In genomic region chr11:47530721-47531120, GRCh38 we compare ENCODE assay signal across 10 cellular contexts. TPM values are rescaled to one million over a fixed set of nuclear protein-coding genes. Genes with fewer than 3 reads are reported as not detected.
DNase-seq lines count a peak whose midpoint lies in the region; ATAC-seq and TF ChIP-seq lines count a peak whose summit lies in the region.
"Not testable (repeated sequence)": the region's sequence is repeated elsewhere in the genome, so short reads cannot be mapped to it uniquely, and the experiment has no call there.
"Had no signal": no experiment of that assay in that cellular context is flagged by ENCODE, and none has a peak within 500 bp of the region (broad histone marks: within the 10 kb centered on the region; RNA-seq: fewer than 3 reads in every experiment).

No MANE protein-coding gene starts in this region.

- H3K4me3 ChIP-seq in CD8-positive, alpha-beta T cell (ENCODE audit: low read depth, low read length), result not testable (repeated sequence)

- CTCF ChIA-PET in CD8-positive, alpha-beta T cell (lab: Charles Lee), result interaction anchor here (0.9 kb wide), 1 partner anchor 67 kb away, joined by 3 read pairs; no protein-coding TSS in a partner anchor
- CTCF ChIA-PET in activated naive CD4-positive, alpha-beta T cell treated with anti-CD3 and anti-CD28 coated beads for 36 hours (lab: Charles Lee), result interaction anchor here (0.7 to 1.5 kb wide), 2 partner anchors 14 to 21 kb away, joined by 3 to 10 read pairs; no protein-coding TSS in a partner anchor

- intact Hi-C loops in CD8-positive, alpha-beta T cell (cut with DNase I, micrococcal nuclease); activated naive CD4-positive, alpha-beta T cell treated with anti-CD3 and anti-CD28 coated beads for 36 hours (cut with micrococcal nuclease); natural killer cell (cut with micrococcal nuclease): not testable (repeated sequence)

- not testable (repeated sequence) for ATAC-seq in CD8-positive, alpha-beta T cell; T-helper 17 cell; natural killer cell

- not testable (repeated sequence) for H3K27me3 Mint-ChIP-seq in CD8-positive, alpha-beta T cell (ENCODE audit: low read depth); T-helper 17 cell; activated naive CD4-positive, alpha-beta T cell treated with anti-CD3 and anti-CD28 coated beads for 36 hours (ENCODE audit: low read depth); chondrocyte (ENCODE audit: low read depth); glutamatergic neuron (ENCODE audit: unreplicated experiment); natural killer cell (ENCODE audit: low read depth in 2 of 2); progenitor cell of endocrine pancreas

- H3K27ac Mint-ChIP-seq in CD8-positive, alpha-beta T cell, result peak overlapping the region; percentile 64
- H3K27ac Mint-ChIP-seq in T-helper 17 cell (peak overlapping the region; percentile 86), chondrocyte (ENCODE audit: unreplicated experiment) (peak overlapping the region; percentile 96), glutamatergic neuron (ENCODE audit: unreplicated experiment) (peak overlapping the region; percentile 80), natural killer cell (peak overlapping the region; percentile 63 to 72), progenitor cell of endocrine pancreas (peak overlapping the region; percentile 56)
- H3K27ac Mint-ChIP-seq in activated naive CD4-positive, alpha-beta T cell treated with anti-CD3 and anti-CD28 coated beads for 36 hours, result peak overlapping the region; percentile 44

- not testable (repeated sequence) for DNase-seq in CD8-positive, alpha-beta T cell; T-helper 17 cell; activated naive CD4-positive, alpha-beta T cell treated with anti-CD3 and anti-CD28 coated beads for 36 hours; chondrocyte (ENCODE audit: low spot score); glutamatergic neuron; natural killer cell; progenitor cell of endocrine pancreas (ENCODE audit: low spot score, unreplicated experiment)

- POLR2A ChIA-PET in CD8-positive, alpha-beta T cell (lab: Charles Lee), result not testable (repeated sequence)

- H3K4me1 ChIP-seq in CD8-positive, alpha-beta T cell (ENCODE audit: insufficient read depth, low read length), result peaks cover 23% of the 10 kb centered on the region

- not testable (repeated sequence) for H3K36me3 ChIP-seq in CD8-positive, alpha-beta T cell (ENCODE audit: insufficient read depth, low read length)

- not testable (repeated sequence) for H3K27me3 ChIP-seq in CD8-positive, alpha-beta T cell (ENCODE audit: insufficient read depth, low read length)

- not testable (repeated sequence) for H3K9me3 Mint-ChIP-seq in CD8-positive, alpha-beta T cell; activated naive CD4-positive, alpha-beta T cell treated with anti-CD3 and anti-CD28 coated beads for 36 hours; chondrocyte (ENCODE audit: low read depth); glutamatergic neuron (ENCODE audit: unreplicated experiment); natural killer cell; progenitor cell of endocrine pancreas (ENCODE audit: low read depth)

- H3K36me3 Mint-ChIP-seq in CD8-positive, alpha-beta T cell, result peaks cover 37% of the 10 kb centered on the region
- not testable (repeated sequence) for H3K36me3 Mint-ChIP-seq in T-helper 17 cell (ENCODE audit: low read depth); activated naive CD4-positive, alpha-beta T cell treated with anti-CD3 and anti-CD28 coated beads for 36 hours (ENCODE audit: low read depth); chondrocyte (ENCODE audit: low read depth); glutamatergic neuron (ENCODE audit: unreplicated experiment); natural killer cell; progenitor cell of endocrine pancreas (ENCODE audit: insufficient read depth)

- not testable (repeated sequence) for H3K9me3 ChIP-seq in CD8-positive, alpha-beta T cell (ENCODE audit: low read length); T-helper 17 cell (ENCODE audit: control insufficient read depth, low read length, poor library complexity, severe bottlenecking)

- not testable (repeated sequence) for H3K4me3 Mint-ChIP-seq in CD8-positive, alpha-beta T cell; T-helper 17 cell; activated naive CD4-positive, alpha-beta T cell treated with anti-CD3 and anti-CD28 coated beads for 36 hours; chondrocyte (ENCODE audit: unreplicated experiment); glutamatergic neuron (ENCODE audit: unreplicated experiment); natural killer cell; progenitor cell of endocrine pancreas (ENCODE audit: low read depth)

- not testable (repeated sequence) for TF ChIP-seq CTCF in CD8-positive, alpha-beta T cell (IDR thresholded peaks at IDR 0.05); chondrocyte (IDR thresholded peaks at IDR 0.05); glutamatergic neuron (IDR thresholded peaks at IDR 0.05; ENCODE audit: partially characterized antibody, unreplicated experiment); natural killer cell (IDR thresholded peaks at IDR 0.05); progenitor cell of endocrine pancreas (IDR thresholded peaks at IDR 0.05; ENCODE audit: unreplicated experiment)

- not testable (repeated sequence) for H3K27ac ChIP-seq in CD8-positive, alpha-beta T cell (ENCODE audit: low read depth, low read length)
- H3K27ac ChIP-seq in temporal lobe (ENCODE audit: low read depth, low read length), result peak overlapping the region; percentile 56

- peaks cover 56% of the 10 kb centered on the region for H3K4me1 Mint-ChIP-seq in CD8-positive, alpha-beta T cell (ENCODE audit: low read depth)
- peaks cover 29% of the 10 kb centered on the region for H3K4me1 Mint-ChIP-seq in T-helper 17 cell
- H3K4me1 Mint-ChIP-seq in activated naive CD4-positive, alpha-beta T cell treated with anti-CD3 and anti-CD28 coated beads for 36 hours (ENCODE audit: low read depth), result peaks cover 60% of the 10 kb centered on the region
- peaks cover 57% of the 10 kb centered on the region for H3K4me1 Mint-ChIP-seq in chondrocyte (ENCODE audit: low read depth)
- H3K4me1 Mint-ChIP-seq in glutamatergic neuron (ENCODE audit: low read depth, unreplicated experiment), result peaks cover 24% of the 10 kb centered on the region
- H3K4me1 Mint-ChIP-seq in natural killer cell, result peaks cover 25 to 46% of the 10 kb centered on the region in 2 donors
- H3K4me1 Mint-ChIP-seq in progenitor cell of endocrine pancreas (ENCODE audit: low read depth), result peaks cover 11% of the 10 kb centered on the region

RNA-seq across cellular contexts. Expression of gene CELF1, which starts 22.2 kb away (rescaled TPM):
- 10 to 100 TPM; 93.2 to 96.1 TPM for total RNA-seq in CD8-positive, alpha-beta T cell
- total RNA-seq in T-helper 17 cell (100 to 1,000 TPM; 113 to 127 TPM), chondrocyte (82.2 to 90.2 TPM (median 87.7 TPM) in 3 replicates), glutamatergic neuron (ENCODE audit: unreplicated experiment) (261 TPM), natural killer cell (100 to 1,000 TPM; 128 to 168 (median 162) TPM), progenitor cell of endocrine pancreas (161 and 163 TPM in 2 replicates), temporal lobe (175 TPM)
- 100 to 1,000 TPM; 104 to 105 TPM for total RNA-seq in activated naive CD4-positive, alpha-beta T cell treated with anti-CD3 and anti-CD28 coated beads for 36 hours

RNA-seq across cellular contexts. Expression of gene PTPMT1, which starts 34.7 kb away (rescaled TPM):
- total RNA-seq in CD8-positive, alpha-beta T cell, result 10 to 100 TPM; 24.4 to 24.5 TPM
- total RNA-seq in T-helper 17 cell (10 to 100 TPM; 19.2 to 23.8 TPM), chondrocyte (40.4 to 48.8 TPM (median 43.5 TPM) in 3 replicates), glutamatergic neuron (ENCODE audit: unreplicated experiment) (27.5 TPM), natural killer cell (10 to 100 TPM; 19.4 to 28.6 (median 20.4) TPM), progenitor cell of endocrine pancreas (45.6 and 47.6 TPM in 2 replicates), temporal lobe (16.2 TPM)
- total RNA-seq in activated naive CD4-positive, alpha-beta T cell treated with anti-CD3 and anti-CD28 coated beads for 36 hours, result 10 to 100 TPM; 46.9 to 49.2 TPM

RNA-seq across cellular contexts. Expression of gene KBTBD4, which starts 48.0 kb away (rescaled TPM):
- total RNA-seq in CD8-positive, alpha-beta T cell, result 10 to 100 TPM; 31.8 to 32.6 TPM
- total RNA-seq in T-helper 17 cell (10 to 100 TPM; 20.0 to 23.7 TPM), chondrocyte (11.1 to 16.5 TPM (median 12.9 TPM) in 3 replicates), glutamatergic neuron (ENCODE audit: unreplicated experiment) (11.1 TPM), natural killer cell (10 to 100 TPM; 17.7 to 24.1 (median 20.9) TPM), progenitor cell of endocrine pancreas (16.6 and 18.1 TPM in 2 replicates), temporal lobe (24.6 TPM)
- 10 to 100 TPM; 13.8 to 15.4 TPM for total RNA-seq in activated naive CD4-positive, alpha-beta T cell treated with anti-CD3 and anti-CD28 coated beads for 36 hours

RNA-seq across cellular contexts. Expression of gene NDUFS3, which starts 48.2 kb away (rescaled TPM):
- total RNA-seq in CD8-positive, alpha-beta T cell, result 100 to 1,000 TPM; 159 to 179 TPM
- 10 to 100 TPM; 90.6 to 92.4 TPM for total RNA-seq in T-helper 17 cell
- total RNA-seq in activated naive CD4-positive, alpha-beta T cell treated with anti-CD3 and anti-CD28 coated beads for 36 hours, result 100 to 1,000 TPM; 123 to 124 TPM
- 63.6 to 102 TPM (median 70.3 TPM) in 3 replicates for total RNA-seq in chondrocyte
- 122 TPM for total RNA-seq in glutamatergic neuron (ENCODE audit: unreplicated experiment)
- 100 to 1,000 TPM; 114 to 138 (median 115) TPM for total RNA-seq in natural killer cell
- 102 and 109 TPM in 2 replicates for total RNA-seq in progenitor cell of endocrine pancreas
- 42.3 TPM for total RNA-seq in temporal lobe

RNA-seq across cellular contexts. Expression of gene FAM180B, which starts 55.8 kb away (rescaled TPM):
- total RNA-seq in CD8-positive, alpha-beta T cell, result under 1 TPM; 0.38 to 0.39 TPM
- total RNA-seq in T-helper 17 cell (under 1 TPM; 0.23 to 0.47 TPM), chondrocyte (not detected in 3 replicates), glutamatergic neuron (ENCODE audit: unreplicated experiment) (not detected), natural killer cell (under 1 TPM in 1 of 3 donors, not detected in 2; 0.25 TPM), progenitor cell of endocrine pancreas (0.26 and 0.29 TPM in 2 replicates), temporal lobe (0.25 TPM)
- total RNA-seq in activated naive CD4-positive, alpha-beta T cell treated with anti-CD3 and anti-CD28 coated beads for 36 hours, result not detected
- total RNA-seq: HT-29, NCI-H460 had no signal

Comparison
In these comparisons a context has a peak if more than half of its experiments do, and no peak if none do; other contexts are left out.
1. H3K27ac Mint-ChIP-seq: peak in every context shown above with its lines; median percentile 96 in chondrocyte; 86 in T-helper 17 cell; 80 in glutamatergic neuron; 68 in natural killer cell; 64 in CD8-positive, alpha-beta T cell; 56 in progenitor cell of endocrine pancreas; 44 in activated naive CD4-positive, alpha-beta T cell treated with anti-CD3 and anti-CD28 coated beads for 36 hours.